ENCODE assay signal across 1 cellular context in genomic region chr16:89706446-89707260, GRCh38.
TF ChIP-seq lines count a peak whose summit lies in the region.

No MANE protein-coding gene starts in this region.

TF ChIP-seq in H1, 55 proteins besides CTCF, POLR2A, EP300 and RAD21:
- TF ChIP-seq BRCA1 (IDR thresholded peaks at IDR 0.05; ENCODE audit: low read depth, low read length) = no peak
- no peak for TF ChIP-seq SP2 (IDR thresholded peaks at IDR 0.05; ENCODE audit: low read length)
- no peak for TF ChIP-seq ZNF274 (IDR thresholded peaks at IDR 0.05; ENCODE audit: borderline replicate concordance, extremely low read depth, low read length)
- TF ChIP-seq CHD7 (IDR thresholded peaks at IDR 0.05; ENCODE audit: insufficient replicate concordance, low read length) = no peak
- TF ChIP-seq CREB1 (IDR thresholded peaks at IDR 0.05) = no peak
- no peak for TF ChIP-seq SIN3A (conservative IDR thresholded peaks at IDR 0.05 in 1 of 2, IDR thresholded peaks at IDR 0.05 in 1 of 2; ENCODE audit: low read depth in 1 of 2, low read length in 2 of 2)
- TF ChIP-seq POLR2AphosphoS5 (IDR thresholded peaks at IDR 0.05; ENCODE audit: low read depth, low read length) = no peak
- no peak for TF ChIP-seq TCF12 (IDR thresholded peaks at IDR 0.05; ENCODE audit: low read depth, low read length)
- TF ChIP-seq E2F6 (IDR thresholded peaks at IDR 0.05) = no peak
- TF ChIP-seq TBP (IDR thresholded peaks at IDR 0.05; ENCODE audit: low read depth, low read length) = no peak
- no peak for TF ChIP-seq CHD1 (IDR thresholded peaks at IDR 0.05; ENCODE audit: low read depth, low read length)
- TF ChIP-seq CBX5 (IDR thresholded peaks at IDR 0.05; ENCODE audit: low read depth, low read length) = no peak
- TF ChIP-seq PHF8 (conservative IDR thresholded peaks at IDR 0.05; ENCODE audit: low read depth, low read length) = no peak
- TF ChIP-seq KDM5A (IDR thresholded peaks at IDR 0.05; ENCODE audit: low read length) = no peak
- no peak for TF ChIP-seq MAX (IDR thresholded peaks at IDR 0.05)
- no peak for TF ChIP-seq HDAC2 (IDR thresholded peaks at IDR 0.05; ENCODE audit: borderline replicate concordance in 1 of 2, low read depth in 2 of 2, low read length in 2 of 2)
- no peak for TF ChIP-seq TAF7 (optimal IDR thresholded peaks at IDR 0.05; ENCODE audit: borderline replicate concordance, low read depth, low read length)
TF ChIP-seq in H1: peak in this region for 0.
